Comparison of ENCODE assay signal across 24 cellular contexts in the genomic region with DNA sequence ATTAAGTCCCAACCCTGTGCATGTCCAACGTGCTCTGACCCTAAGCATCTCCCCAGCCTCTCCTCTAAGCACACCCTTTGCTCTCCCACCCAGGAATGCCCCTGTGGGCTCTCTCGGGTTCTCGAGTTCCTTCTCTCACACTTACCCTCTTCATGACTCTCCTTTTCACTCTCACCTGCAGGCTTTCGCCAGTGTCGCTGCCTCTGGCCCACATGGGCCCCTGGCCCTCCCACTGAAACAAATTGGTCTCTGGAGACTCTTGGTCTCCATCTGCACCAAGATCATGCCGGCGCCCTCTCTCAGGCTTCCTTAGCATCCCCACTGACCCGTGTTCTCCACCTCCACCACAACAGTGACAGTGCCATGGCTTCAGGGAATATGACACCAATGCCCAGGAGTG. TPM values are rescaled to one million over a fixed set of nuclear protein-coding genes. Genes with fewer than 3 reads are reported as not detected.
DNase-seq lines count a peak whose midpoint lies in the region; ATAC-seq, FAIRE-seq and TF ChIP-seq lines count a peak whose summit lies in the region.
"Had no signal": no experiment of that assay in that cellular context is flagged by ENCODE, and none has a peak within 500 bp of the region (broad histone marks: within the 10 kb centered on the region; RNA-seq: fewer than 3 reads in every experiment).

No MANE protein-coding gene starts in this region.

- TF ChIP-seq CTCF in H1 (IDR thresholded peaks at IDR 0.05; ENCODE audit: control extremely low read depth in 1 of 3, insufficient read depth in 1 of 3, low read depth in 1 of 3, low read length in 3 of 3) (no peak), glutamatergic neuron (IDR thresholded peaks at IDR 0.05; ENCODE audit: partially characterized antibody, unreplicated experiment) (no peak), parathyroid adenoma (IDR thresholded peaks at IDR 0.05) (no peak)

- FAIRE-seq in H1 (lab: Jason Lieb, UNC): no peak
- FAIRE-seq: A204.1, D721Med, G401.6, GM12891, GM19239 had no signal

- H3K4ac ChIP-seq in H1 (replicated peaks; ENCODE audit: insufficient read length, low read depth, low read length): no peak overlapping the region

- ATAC-seq in GM19463 (IDR thresholded peaks at IDR 0.05; ENCODE audit: unreplicated experiment) (no peak), HG02870 (IDR thresholded peaks at IDR 0.05; ENCODE audit: unreplicated experiment) (no peak)
- ATAC-seq: CD8-positive, alpha-beta T cell had no signal

- CTCF ChIA-PET in H1 (lab: Charles Lee; ENCODE audit: partially characterized antibody): no interaction called here

- no peak overlapping the region for H3K4me2 ChIP-seq in H1 (ENCODE audit: insufficient read depth in 1 of 2, low read depth in 2 of 2, low read length in 2 of 2)
- no peak overlapping the region for H3K4me2 ChIP-seq in parathyroid adenoma (ENCODE audit: low read length)
- H3K4me2 ChIP-seq: BLaER1 treated with 17β-estradiol and CSF1 and Interleukin-3, amounts not matched to agents 10 nM and 100 nM had no signal

- H3K23me2 ChIP-seq in H1 (ENCODE audit: low read depth, low read length): 0 out of 2 replicates have a peak, but pooled peaks cover 2% of the 10 kb centered on the region

- peak overlapping the region; percentile 83; the same call in 1 of the 2 replicates for H2BK20ac ChIP-seq in H1 (ENCODE audit: low read length)

- H2BK5ac ChIP-seq in H1 (ENCODE audit: low read depth, low read length): no peak overlapping the region

- H3K27ac ChIP-seq in H1 (ENCODE audit: low read depth, low read length) (no peak overlapping the region), parathyroid adenoma (peak overlapping the region; percentile 71)
- no peak overlapping the region for H3K27ac ChIP-seq in effector memory CD4-positive, alpha-beta T cell (ENCODE audit: insufficient read depth, low read length, poor library complexity, severe bottlenecking)
- H3K27ac ChIP-seq: BLaER1 treated with 17β-estradiol and CSF1 and Interleukin-3, amounts not matched to agents 10 nM and 100 nM; C4-2B had no signal

- TF ChIP-seq POLR2A in H1 (IDR thresholded peaks at IDR 0.05; ENCODE audit: control extremely low read depth in 1 of 2, low read depth in 2 of 2, low read length in 2 of 2): no peak

- H3K36me3 ChIP-seq in H1 (ENCODE audit: control insufficient read depth in 2 of 4, insufficient read depth in 4 of 4, low read length in 3 of 4) (no peaks in the 10 kb centered on the region), parathyroid adenoma (ENCODE audit: control insufficient read depth, insufficient read depth, low read length) (no peaks in the 10 kb centered on the region)
- no peaks in the 10 kb centered on the region for H3K36me3 ChIP-seq in effector memory CD4-positive, alpha-beta T cell (ENCODE audit: control insufficient read depth, insufficient read depth, low read length)
- H3K36me3 ChIP-seq: BLaER1 treated with 17β-estradiol and CSF1 and Interleukin-3, amounts not matched to agents 10 nM and 100 nM had no signal

- H3K9me3 ChIP-seq in H1 (ENCODE audit: insufficient read depth in 2 of 2, low read depth in 1 of 2, low read length in 1 of 2) (no peaks in the 10 kb centered on the region), parathyroid adenoma (ENCODE audit: control insufficient read depth, low read length) (no peaks in the 10 kb centered on the region)
- no peaks in the 10 kb centered on the region for H3K9me3 ChIP-seq in effector memory CD4-positive, alpha-beta T cell (ENCODE audit: control insufficient read depth, low read length)
- H3K9me3 ChIP-seq: BLaER1 treated with 17β-estradiol and CSF1 and Interleukin-3, amounts not matched to agents 10 nM and 100 nM; Caco-2 had no signal

- no peak for TF ChIP-seq RAD21 in H1 (IDR thresholded peaks at IDR 0.05 in 1 of 2, conservative IDR thresholded peaks at IDR 0.05 in 1 of 2; ENCODE audit: low read depth in 2 of 2, low read length in 2 of 2)

- peaks cover 31% of the 10 kb centered on the region for H3K4me1 Mint-ChIP-seq in glutamatergic neuron (ENCODE audit: low read depth, unreplicated experiment)

- no peak overlapping the region for H3K18ac ChIP-seq in H1 (ENCODE audit: extremely low read depth, low read length)

- H2AFZ ChIP-seq in H1 (ENCODE audit: low read length) (no peak overlapping the region), parathyroid adenoma (peak overlapping the region; percentile 33)

- no peak overlapping the region for H3K9ac ChIP-seq in H1 (replicated peaks in 1 of 4; ENCODE audit: extremely low read depth in 1 of 4, low read depth in 3 of 4, low read length in 3 of 4)
- no peak overlapping the region for H3K9ac ChIP-seq in parathyroid adenoma
- H3K9ac ChIP-seq: BLaER1 treated with 17β-estradiol and CSF1 and Interleukin-3, amounts not matched to agents 10 nM and 100 nM had no signal

- H4K91ac ChIP-seq in H1 (replicated peaks; ENCODE audit: insufficient read length, low read length): no peak overlapping the region

- peak overlapping the region; percentile 32 for H3K4me3 Mint-ChIP-seq in glutamatergic neuron (ENCODE audit: unreplicated experiment)
- H3K4me3 Mint-ChIP-seq: B cell; CD4-positive, alpha-beta T cell; CD8-positive, alpha-beta T cell had no signal

- peak overlapping the region; percentile 64 for H3K27ac Mint-ChIP-seq in glutamatergic neuron (ENCODE audit: unreplicated experiment)
- H3K27ac Mint-ChIP-seq: B cell; CD4-positive, alpha-beta T cell; CD8-positive, alpha-beta T cell had no signal

- DNase-seq in NCI-H82 (lab: John Stamatoyannopoulos, UW) (peak; percentile 35), NCI-H82 treated with DMSO at 0.1 percent for 48 hours (lab: John Stamatoyannopoulos, UW; ENCODE audit: unreplicated experiment) (no peak), H1 (ENCODE audit: low read depth in 1 of 2, low spot score in 2 of 2) (peak in 1 of 2 experiments; percentile 33), glutamatergic neuron (no peak)
- DNase-seq in effector memory CD4-positive, alpha-beta T cell: no peak
- DNase-seq: 8988T; AML-193; Caco-2; Calu3; CD4-positive, alpha-beta T cell; CD8-positive, alpha-beta T cell; DMS79 treated with DMSO at 0.1 percent for 48 hours; GF-D8 had no signal

- H2BK12ac ChIP-seq in H1 (ENCODE audit: low read depth, low read length): peak overlapping the region; percentile 65; the same call in 1 of the 2 replicates

- POLR2A ChIA-PET in H1 (lab: Charles Lee; ENCODE audit: partially characterized antibody): no interaction called here

- no peak overlapping the region for H3K4me3 ChIP-seq in H1 (ENCODE audit: extremely low read depth in 1 of 4, insufficient read depth in 2 of 4, low read depth in 3 of 4, low read length in 4 of 4)
- no peak overlapping the region for H3K4me3 ChIP-seq in parathyroid adenoma (ENCODE audit: low read depth, low read length)
- H3K4me3 ChIP-seq in effector memory CD4-positive, alpha-beta T cell (ENCODE audit: insufficient read depth, low read depth, low read length, poor library complexity, severe bottlenecking): no peak overlapping the region
- H3K4me3 ChIP-seq: BLaER1 treated with 17β-estradiol and CSF1 and Interleukin-3, amounts not matched to agents 10 nM and 100 nM had no signal

- H3K27me3 Mint-ChIP-seq in glutamatergic neuron (ENCODE audit: unreplicated experiment): peaks cover 8% of the 10 kb centered on the region
- H3K27me3 Mint-ChIP-seq: CD4-positive, alpha-beta T cell had no signal

- H3K27me3 ChIP-seq in H1 (replicated peaks in 1 of 4; ENCODE audit: control insufficient read depth in 3 of 4, extremely low read depth in 1 of 4, insufficient read depth in 3 of 4, low read length in 3 of 4) (no peaks in the 10 kb centered on the region), parathyroid adenoma (ENCODE audit: control insufficient read depth, insufficient read depth, low read length) (no peaks in the 10 kb centered on the region)
- no peaks in the 10 kb centered on the region for H3K27me3 ChIP-seq in effector memory CD4-positive, alpha-beta T cell (replicated peaks; ENCODE audit: control insufficient read depth, insufficient read depth, low read length, poor library complexity, severe bottlenecking)
- H3K27me3 ChIP-seq: BLaER1 treated with 17β-estradiol and CSF1 and Interleukin-3, amounts not matched to agents 10 nM and 100 nM had no signal

- no peak for TF ChIP-seq EP300 in H1 (IDR thresholded peaks at IDR 0.05; ENCODE audit: borderline replicate concordance in 1 of 2, low read depth in 2 of 2, low read length in 2 of 2)

- no peak overlapping the region for H3K23ac ChIP-seq in H1 (ENCODE audit: insufficient read length)

- WGBS in H1 (ENCODE audit: extremely low coverage in 1 of 2, insufficient coverage in 1 of 2, insufficient read length in 1 of 2, insufficient replicate concordance in 2 of 2, low coverage in 1 of 2, low lambda C conversion rate in 2 of 2, missing lambda C conversion rate in 1 of 2), 2 experiments: 89% methylated on average over 8 of the region's 8 CpGs; no CpG with 5 or more reads in 1 of the 2 experiments

- no peaks in the 10 kb centered on the region for H4K20me1 ChIP-seq in H1 (replicated peaks in 1 of 2; ENCODE audit: control insufficient read depth in 1 of 2, insufficient read depth in 2 of 2, low read length in 2 of 2)
- H4K20me1 ChIP-seq: BLaER1 treated with 17β-estradiol and CSF1 and Interleukin-3, amounts not matched to agents 10 nM and 100 nM had no signal

- H2BK15ac ChIP-seq in H1 (ENCODE audit: low read length): no peak overlapping the region

- H4K8ac ChIP-seq in H1 (ENCODE audit: extremely low read depth, insufficient read depth, low read length): no peak overlapping the region

- H3K56ac ChIP-seq in H1 (replicated peaks; ENCODE audit: insufficient read length, low read depth, low read length): no peak overlapping the region

- H2AK5ac ChIP-seq in H1 (ENCODE audit: low read depth, low read length): no peak overlapping the region; the same call in 1 of the 2 replicates

- H3K79me1 ChIP-seq in H1 (ENCODE audit: low read depth, low read length): no peaks in the 10 kb centered on the region

- H2BK120ac ChIP-seq in H1 (replicated peaks; ENCODE audit: low read depth, low read length): no peak overlapping the region

- no peak overlapping the region for H4K5ac ChIP-seq in H1 (ENCODE audit: insufficient read length, low read depth, low read length)

- H3K14ac ChIP-seq in H1 (ENCODE audit: insufficient read length): no peak overlapping the region

- peaks cover 20% of the 10 kb centered on the region for H3K9me3 Mint-ChIP-seq in glutamatergic neuron (ENCODE audit: unreplicated experiment)
- H3K9me3 Mint-ChIP-seq: CD4-positive, alpha-beta T cell; CD8-positive, alpha-beta T cell had no signal

- no peaks in the 10 kb centered on the region for H3K36me3 Mint-ChIP-seq in glutamatergic neuron (ENCODE audit: unreplicated experiment)
- H3K36me3 Mint-ChIP-seq: CD8-positive, alpha-beta T cell had no signal

- H3K4me1 ChIP-seq in H1 (replicated peaks in 1 of 4; ENCODE audit: control insufficient read depth in 3 of 4, insufficient read depth in 4 of 4, low read length in 3 of 4): peaks cover 0 to 22% (median 16%) of the 10 kb centered on the region in 4 experiments; a peak in 5 of 7 replicates
- H3K4me1 ChIP-seq in parathyroid adenoma: peaks cover 42% of the 10 kb centered on the region
- no peaks in the 10 kb centered on the region for H3K4me1 ChIP-seq in effector memory CD4-positive, alpha-beta T cell (ENCODE audit: control insufficient read depth, insufficient read depth, low read length, poor library complexity, severe bottlenecking)

- H3K79me2 ChIP-seq in H1 (ENCODE audit: control insufficient read depth in 1 of 2, insufficient read depth in 2 of 2, low read length in 2 of 2) (no peaks in the 10 kb centered on the region), parathyroid adenoma (no peaks in the 10 kb centered on the region)

RNA-seq across cellular contexts. Expression of gene SACS, which starts 19.6 kb away (rescaled TPM):
- 51.3 and 54.2 TPM in 2 replicates for total RNA-seq in H1 (2021; fragmentation: NEBNext Ultra II Directional; extraction: Animal tissue kit (Norgen Biotek cat#: 25700))
- 11.0 and 17.4 TPM in 2 replicates for polyA plus RNA-seq in H1 (2011; rRNA removed)
- polyA plus RNA-seq in H1 (2011; cell fraction: cytosol; rRNA removed): 14.2 TPM
- 54.3 TPM for polyA plus RNA-seq in H1 (2011; cell fraction: nucleus; rRNA removed)
- 9.6 to 23.4 TPM (median 16.3 TPM) in 4 replicates for polyA plus RNA-seq in H1 (2012, experiment 1 of 2)
- polyA plus RNA-seq in H1 (2012, experiment 2 of 2): 1.5 TPM
- polyA plus RNA-seq in H1 (2013, experiment 1 of 2): 23.0 TPM
- 18.6 TPM for polyA plus RNA-seq in H1 (2013, experiment 2 of 2)
- 171 and 240 TPM in 2 replicates for polyA minus RNA-seq in H1 (2011; rRNA and poly(A)+ RNA removed)
- polyA minus RNA-seq in H1 (2011; cell fraction: cytosol; rRNA and poly(A)+ RNA removed): 50.0 TPM
- 177 TPM for polyA minus RNA-seq in H1 (2011; cell fraction: nucleus; rRNA and poly(A)+ RNA removed)
- total RNA-seq in glutamatergic neuron (ENCODE audit: unreplicated experiment): 132 TPM
